Comparison of ENCODE assay signal across 10 cellular contexts in the genomic region with DNA sequence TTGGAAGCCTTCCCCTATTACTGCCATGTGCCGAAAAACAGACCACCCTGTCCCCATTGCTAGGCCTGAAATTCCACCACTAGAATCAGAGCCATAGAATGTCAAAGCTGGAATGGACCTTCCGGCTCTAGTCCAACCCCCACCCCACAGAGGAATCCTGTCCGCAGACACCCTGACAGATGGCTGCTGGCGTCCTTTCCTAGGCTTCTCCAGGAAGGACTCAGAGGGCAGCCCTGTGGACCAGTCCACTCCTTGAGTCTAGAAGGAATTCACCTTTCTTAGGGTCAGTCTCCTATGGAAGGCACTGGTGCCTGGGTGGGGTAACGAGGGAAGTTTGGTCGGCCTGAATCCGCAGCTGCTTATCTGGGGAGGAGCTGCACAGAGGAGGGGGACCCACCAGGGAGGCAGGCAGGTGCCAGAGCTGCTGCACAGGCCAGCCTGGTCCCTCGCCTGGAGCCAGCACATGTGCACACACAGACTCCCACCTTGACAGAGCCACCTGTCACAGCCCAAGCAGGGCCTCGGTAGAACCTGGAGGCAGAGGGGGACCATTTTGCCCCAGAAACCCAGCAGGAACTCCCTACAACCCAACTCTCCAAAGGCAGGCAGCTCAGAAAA. TPM values are rescaled to one million over a fixed set of nuclear protein-coding genes. Genes with fewer than 3 reads are reported as not detected.
DNase-seq lines count a peak whose midpoint lies in the region; ATAC-seq, FAIRE-seq and TF ChIP-seq lines count a peak whose summit lies in the region.
"Had no signal": no experiment of that assay in that cellular context is flagged by ENCODE, and none has a peak within 500 bp of the region (broad histone marks: within the 10 kb centered on the region; RNA-seq: fewer than 3 reads in every experiment).

No MANE protein-coding gene starts in this region.

- H3K27me3 Mint-ChIP-seq in activated naive CD4-positive, alpha-beta T cell treated with anti-CD3 and anti-CD28 coated beads for 36 hours (ENCODE audit: low read depth) = no peaks in the 10 kb centered on the region
- H3K27me3 Mint-ChIP-seq in astrocyte (ENCODE audit: low read depth, unreplicated experiment) (peaks cover 4% of the 10 kb centered on the region), memory B cell (no peaks in the 10 kb centered on the region)

- WGBS in transverse colon (ENCODE audit: low coverage in 1 of 2), 2 donors = 68 to 100% methylated on average over 1 to 8 of the region's 9 CpGs

- H3K9me3 Mint-ChIP-seq in activated naive CD4-positive, alpha-beta T cell treated with anti-CD3 and anti-CD28 coated beads for 36 hours = no peaks in the 10 kb centered on the region
- no peaks in the 10 kb centered on the region for H3K9me3 Mint-ChIP-seq in astrocyte (ENCODE audit: unreplicated experiment)
- no peaks in the 10 kb centered on the region for H3K9me3 Mint-ChIP-seq in memory B cell

- H3K4me1 Mint-ChIP-seq in activated naive CD4-positive, alpha-beta T cell treated with anti-CD3 and anti-CD28 coated beads for 36 hours (ENCODE audit: low read depth) = peaks cover 56% of the 10 kb centered on the region
- H3K4me1 Mint-ChIP-seq in astrocyte (ENCODE audit: low read depth, unreplicated experiment) = no peaks in the 10 kb centered on the region
- H3K4me1 Mint-ChIP-seq in memory B cell = peaks cover 22% of the 10 kb centered on the region

- no peak overlapping the region for H3K9ac ChIP-seq in astrocyte (ENCODE audit: low read length)

- no peak for ATAC-seq in memory B cell (ENCODE audit: low read depth)
- no peak for ATAC-seq in HG03175 (IDR thresholded peaks at IDR 0.05; ENCODE audit: unreplicated experiment)
- no peak for ATAC-seq in GM19035 (IDR thresholded peaks at IDR 0.05; ENCODE audit: unreplicated experiment)

- CTCF ChIA-PET in activated naive CD4-positive, alpha-beta T cell treated with anti-CD3 and anti-CD28 coated beads for 36 hours (lab: Charles Lee) = interaction anchor here (0.6 to 3.7 kb wide), 7 partner anchors 9 to 228 kb away, joined by 3 to 19 read pairs (median 6); no protein-coding TSS in a partner anchor

- DNase-seq in activated naive CD4-positive, alpha-beta T cell treated with anti-CD3 and anti-CD28 coated beads for 36 hours = no peak
- no peak for DNase-seq in activated naive CD4-positive, alpha-beta T cell treated with anti-CD3 and anti-CD28 coated beads, Interleukin-2, amount 50 U/mL, for 16 hours
- DNase-seq in astrocyte (ENCODE audit: low read depth) (no peak), memory B cell (ENCODE audit: low spot score in 2 of 2) (no peak), transverse colon (no peak), DMS53 treated with DMSO at 0.1 percent for 48 hours (lab: John Stamatoyannopoulos, UW; ENCODE audit: unreplicated experiment) (no peak)
- DNase-seq: mesenchymal stem cell had no signal

- no peak overlapping the region for H2AFZ ChIP-seq in astrocyte (ENCODE audit: low read depth, low read length)

- H3K4me3 ChIP-seq in astrocyte (ENCODE audit: insufficient read depth, low read depth, low read length) = no peak overlapping the region
- H3K4me3 ChIP-seq in transverse colon = peak overlapping the region in 1 of 4 donors; percentile 76

- peaks cover 43% of the 10 kb centered on the region for H3K79me2 ChIP-seq in astrocyte (ENCODE audit: insufficient read depth, low read length)

- H3K4me1 ChIP-seq in astrocyte (ENCODE audit: insufficient read depth, low read length) = peaks cover 3% of the 10 kb centered on the region
- H3K4me1 ChIP-seq in transverse colon = peaks cover 15 to 57% (median 22%) of the 10 kb centered on the region in 4 donors

- TF ChIP-seq POLR2A in transverse colon (IDR thresholded peaks at IDR 0.05) = no peak

- H3K27ac ChIP-seq in astrocyte (ENCODE audit: low read depth, low read length) (no peak overlapping the region), transverse colon (peak overlapping the region; percentile 81 to 88 (median 86))

- peaks cover 65% of the 10 kb centered on the region for H4K20me1 ChIP-seq in astrocyte (ENCODE audit: insufficient read depth, low read length)

- H3K4me3 Mint-ChIP-seq in activated naive CD4-positive, alpha-beta T cell treated with anti-CD3 and anti-CD28 coated beads for 36 hours = peak overlapping the region; percentile 68
- H3K4me3 Mint-ChIP-seq in astrocyte (ENCODE audit: unreplicated experiment) (peak overlapping the region; percentile 79), memory B cell (peak overlapping the region; percentile 69)

- intact Hi-C loops in activated naive CD4-positive, alpha-beta T cell treated with anti-CD3 and anti-CD28 coated beads for 36 hours (cut with micrococcal nuclease) = loop anchor here (5.0 kb wide), 1 partner anchor 113 kb away; no protein-coding TSS in a partner anchor
- intact Hi-C loops in transverse colon (cut with DNase I; ENCODE audit: low total_unique reads) = no loop called here

- H3K36me3 ChIP-seq in astrocyte (ENCODE audit: insufficient read depth, low read length) (no peaks in the 10 kb centered on the region), transverse colon (no peaks in the 10 kb centered on the region)
- H3K36me3 ChIP-seq: HAP-1 had no signal

- TF ChIP-seq CTCF in astrocyte (IDR thresholded peaks at IDR 0.05; ENCODE audit: insufficient read depth, low read depth, low read length) (no peak), transverse colon (IDR thresholded peaks at IDR 0.05) (no peak)

- in situ Hi-C loops in transverse colon (cut with MboI; ENCODE audit: low pct_ligation_motif_present in 1 of 4, low pct_unique_long_range_greater_than_20kb in 1 of 4, low sequenced_read_pairs in 3 of 4) = no loop called here

- TF ChIP-seq EP300 in transverse colon (IDR thresholded peaks at IDR 0.05; ENCODE audit: low read depth) = no peak

- FAIRE-seq in astrocyte (lab: Jason Lieb, UNC) = no peak

- H3K27me3 ChIP-seq in astrocyte (ENCODE audit: insufficient read depth, low read length) (no peaks in the 10 kb centered on the region), transverse colon (no peaks in the 10 kb centered on the region)

- H3K9me3 ChIP-seq in astrocyte (ENCODE audit: insufficient read depth, low read depth, low read length) (no peaks in the 10 kb centered on the region), transverse colon (no peaks in the 10 kb centered on the region)
- H3K9me3 ChIP-seq: HAP-1 had no signal

- H3K36me3 Mint-ChIP-seq in activated naive CD4-positive, alpha-beta T cell treated with anti-CD3 and anti-CD28 coated beads for 36 hours (ENCODE audit: low read depth) = no peaks in the 10 kb centered on the region
- H3K36me3 Mint-ChIP-seq in astrocyte (ENCODE audit: low read depth, unreplicated experiment) = peaks cover 5% of the 10 kb centered on the region
- no peaks in the 10 kb centered on the region for H3K36me3 Mint-ChIP-seq in memory B cell

- H3K4me2 ChIP-seq in astrocyte (ENCODE audit: low read length) = no peak overlapping the region

- H3K27ac Mint-ChIP-seq in activated naive CD4-positive, alpha-beta T cell treated with anti-CD3 and anti-CD28 coated beads for 36 hours = peak overlapping the region; percentile 39
- H3K27ac Mint-ChIP-seq in astrocyte (ENCODE audit: unreplicated experiment) (no peak overlapping the region), memory B cell (no peak overlapping the region)

RNA-seq across cellular contexts. Expression of a gene that starts 2.5 kb away (rescaled TPM):
- 10 to 100 TPM; 53.0 to 53.5 TPM for total RNA-seq in activated naive CD4-positive, alpha-beta T cell treated with anti-CD3 and anti-CD28 coated beads for 36 hours
- 51.4 and 58.1 TPM in 2 replicates for total RNA-seq in astrocyte
- total RNA-seq in transverse colon = 10 to 100 TPM; 16.1 to 33.7 (median 21.0) TPM
